1 cellular context compared by ENCODE assay signal in genomic region chrX:153495903-153496629, GRCh38.
TF ChIP-seq lines count a peak whose summit lies in the region.

No MANE protein-coding gene starts in this region.

TF ChIP-seq in HepG2, 621 proteins besides CTCF, POLR2A, EP300 and RAD21:
- no peak for TF ChIP-seq ATF3 (CRISPR knock-in tag; IDR thresholded peaks at IDR 0.05)
- TF ChIP-seq SIX1 (CRISPR knock-in tag; IDR thresholded peaks at IDR 0.05; ENCODE audit: borderline replicate concordance): no peak
- no peak for TF ChIP-seq ZBTB1 (CRISPR knock-in tag; IDR thresholded peaks at IDR 0.05; ENCODE audit: borderline replicate concordance)
- no peak for TF ChIP-seq GABPB1 (CRISPR knock-in tag; IDR thresholded peaks at IDR 0.05)
- no peak for TF ChIP-seq HHEX (CRISPR knock-in tag; IDR thresholded peaks at IDR 0.05)
- no peak for TF ChIP-seq ZMYM4 (CRISPR knock-in tag; IDR thresholded peaks at IDR 0.05)
- TF ChIP-seq ZNF569 (CRISPR knock-in tag; IDR thresholded peaks at IDR 0.05; ENCODE audit: borderline replicate concordance): no peak
- TF ChIP-seq YEATS4 (CRISPR knock-in tag; IDR thresholded peaks at IDR 0.05; ENCODE audit: borderline replicate concordance): no peak
- TF ChIP-seq ZSCAN22 (CRISPR knock-in tag; IDR thresholded peaks at IDR 0.05): no peak
- TF ChIP-seq MAFF (IDR thresholded peaks at IDR 0.05; ENCODE audit: low read depth, low read length): no peak
- no peak for TF ChIP-seq DR1 (CRISPR knock-in tag; IDR thresholded peaks at IDR 0.05)
- no peak for TF ChIP-seq SALL1 (CRISPR knock-in tag; IDR thresholded peaks at IDR 0.05)
- TF ChIP-seq ZNF432 (CRISPR knock-in tag; IDR thresholded peaks at IDR 0.05; ENCODE audit: borderline replicate concordance): no peak
- no peak for TF ChIP-seq ZNF749 (CRISPR knock-in tag; IDR thresholded peaks at IDR 0.05; ENCODE audit: borderline replicate concordance)
